ENCODE assay signal across 8 cellular contexts in the genomic region with DNA sequence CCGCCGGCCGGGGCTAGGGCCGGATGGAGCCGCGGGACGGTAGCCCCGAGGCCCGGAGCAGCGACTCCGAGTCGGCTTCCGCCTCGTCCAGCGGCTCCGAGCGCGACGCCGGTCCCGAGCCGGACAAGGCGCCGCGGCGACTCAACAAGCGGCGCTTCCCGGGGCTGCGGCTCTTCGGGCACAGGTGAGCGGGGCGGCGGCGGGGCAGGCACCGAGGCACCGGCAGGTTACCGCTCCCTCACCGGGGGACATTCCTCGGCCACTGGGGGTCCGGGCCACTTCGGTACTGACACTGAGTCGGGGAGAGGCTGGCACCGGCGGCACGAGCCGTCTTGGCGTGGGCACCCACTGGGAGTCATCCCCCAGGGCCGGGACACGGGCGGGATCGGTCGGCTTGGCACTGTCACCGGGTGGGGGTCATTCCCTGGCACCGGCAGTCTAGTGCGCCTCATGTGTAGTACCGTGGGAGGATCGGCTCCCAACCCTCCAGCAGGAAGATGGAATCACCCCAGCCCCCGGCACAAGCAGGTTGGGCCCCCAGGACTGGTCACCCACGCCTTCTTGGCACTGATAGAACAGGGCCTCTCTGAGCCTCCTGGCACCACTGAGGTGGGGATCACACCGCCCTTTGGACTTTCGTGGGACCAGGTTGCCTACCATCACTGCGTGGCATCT. TPM values are rescaled to one million over a fixed set of nuclear protein-coding genes. Genes with fewer than 3 reads are reported as not detected.
A peak's percentile ranks its signal among the peaks of the same experiment; 100 is the strongest.
DNase-seq lines count a peak whose midpoint lies in the region; ATAC-seq and TF ChIP-seq lines count a peak whose summit lies in the region.

No MANE protein-coding gene starts in this region.

- WGBS in esophagus squamous epithelium, 2 donors, result 13 to 24% methylated on average over 2 to 3 of the region's 63 CpGs
- WGBS in ovary, 3 donors, result 11 to 13% (median 12%) methylated on average over 34 to 63 of the region's 63 CpGs

- H3K27me3 ChIP-seq in ACC112 (ENCODE audit: insufficient read depth, low read length) (no peaks in the 10 kb centered on the region), esophagus squamous epithelium (no peaks in the 10 kb centered on the region), ovary (no peaks in the 10 kb centered on the region)

- no peak overlapping the region for H3K27ac ChIP-seq in ACC112 (ENCODE audit: low read depth, low read length)
- H3K27ac ChIP-seq in esophagus squamous epithelium, result peak overlapping the region; percentile 64 to 88 (median 82)
- no peak overlapping the region for H3K27ac ChIP-seq in ovary

- peaks cover 83% of the 10 kb centered on the region for H3K4me1 Mint-ChIP-seq in WTC11

- H3K4me3 ChIP-seq in ACC112 (ENCODE audit: low read depth, low read length), result peak overlapping the region; percentile 90
- peak overlapping the region; percentile 53 to 94 (median 84) for H3K4me3 ChIP-seq in esophagus squamous epithelium
- peak overlapping the region; percentile 70 for H3K4me3 ChIP-seq in ovary

- TF ChIP-seq EP300 in ovary (IDR thresholded peaks at IDR 0.05), result no peak

- intact Hi-C loops in esophagus squamous epithelium (cut with DNase I) (no loop called here), ovary (cut with DNase I) (no loop called here)

- no peak for DNase-seq in WTC11 (ENCODE audit: low spot score)
- no peak for DNase-seq in esophagus squamous epithelium (lab: John Stamatoyannopoulos, UW)
- DNase-seq in ovary, result peak; percentile 41 to 70 (median 64)
- DNase-seq in NCI-H345 (lab: John Stamatoyannopoulos, UW), result no peak
- DNase-seq in iPS-NIHi7 (ENCODE audit: extremely low spot score), result no peak

- TF ChIP-seq CTCF in WTC11 (IDR thresholded peaks at IDR 0.05) (no peak), esophagus squamous epithelium (IDR thresholded peaks at IDR 0.05) (no peak), ovary (IDR thresholded peaks at IDR 0.05) (no peak)

- H3K4me3 Mint-ChIP-seq in WTC11, result peak overlapping the region; percentile 77

- H3K9me3 ChIP-seq in esophagus squamous epithelium (no peaks in the 10 kb centered on the region), ovary (no peaks in the 10 kb centered on the region)

- no peak overlapping the region for H3K27ac Mint-ChIP-seq in WTC11

- POLR2A ChIA-PET in WTC11 (lab: Charles Lee), result interaction anchor here (1.0 kb wide), 1 partner anchor 52 kb away, joined by 3 read pairs; no protein-coding TSS in a partner anchor

- H3K9me3 Mint-ChIP-seq in WTC11, result no peaks in the 10 kb centered on the region

- TF ChIP-seq POLR2A in esophagus squamous epithelium (IDR thresholded peaks at IDR 0.05) (peak in 1 of 4 donors; percentile 14), ovary (IDR thresholded peaks at IDR 0.05) (no peak)

- H3K36me3 ChIP-seq in ACC112 (ENCODE audit: insufficient read depth, low read length), result no peaks in the 10 kb centered on the region
- H3K36me3 ChIP-seq in esophagus squamous epithelium, result no peaks in the 10 kb centered on the region
- H3K36me3 ChIP-seq in ovary, result no peaks in the 10 kb centered on the region

- no peaks in the 10 kb centered on the region for H3K36me3 Mint-ChIP-seq in WTC11

- H3K27me3 Mint-ChIP-seq in WTC11 (ENCODE audit: low read depth), result peaks cover 11% of the 10 kb centered on the region

- CTCF ChIA-PET in WTC11 (lab: Charles Lee), result interaction anchor here (0.6 to 8.8 kb wide), 15 partner anchors 8 to 246 kb away, joined by 3 to 231 read pairs (median 6); a partner anchor contains a TSS

- H2AFZ ChIP-seq in ACC112 (ENCODE audit: low read length, unreplicated experiment), result peak overlapping the region; percentile 56

- ATAC-seq in GM21723 (IDR thresholded peaks at IDR 0.05; ENCODE audit: unreplicated experiment) (peak; percentile 6), WTC11 (no peak), HG02798 (IDR thresholded peaks at IDR 0.05; ENCODE audit: poor library complexity, unreplicated experiment) (no peak)

- H3K4me1 ChIP-seq in ACC112 (ENCODE audit: control insufficient read depth, insufficient read depth, low read length, unreplicated experiment), result peaks cover 14% of the 10 kb centered on the region
- peaks cover 59 to 86% (median 72%) of the 10 kb centered on the region in 3 donors for H3K4me1 ChIP-seq in esophagus squamous epithelium
- H3K4me1 ChIP-seq in ovary (ENCODE audit: insufficient read depth), result peaks cover 27% of the 10 kb centered on the region

- H3K79me2 ChIP-seq in ACC112 (ENCODE audit: control insufficient read depth, insufficient read depth, low read length, unreplicated experiment), result peaks cover 42% of the 10 kb centered on the region

TF ChIP-seq in WTC11, 78 proteins besides CTCF, POLR2A, EP300 and RAD21 (continues in another document):
- 0 out of 2 replicates have a peak, but pooled peaks have one; percentile 9 for TF ChIP-seq ESRRA (CRISPR knock-in tag; IDR thresholded peaks at IDR 0.05; ENCODE audit: borderline replicate concordance)
- TF ChIP-seq JUN (CRISPR knock-in tag; IDR thresholded peaks at IDR 0.05), result 0 out of 2 replicates have a peak, but pooled peaks have one; percentile 34
- no peak for TF ChIP-seq ZNF396 (CRISPR knock-in tag; IDR thresholded peaks at IDR 0.05; ENCODE audit: borderline replicate concordance)
- peak; percentile 64; the same call in 1 of the 2 replicates for TF ChIP-seq RELA (CRISPR knock-in tag; IDR thresholded peaks at IDR 0.05; ENCODE audit: borderline replicate concordance)
- TF ChIP-seq, protein P1, sequence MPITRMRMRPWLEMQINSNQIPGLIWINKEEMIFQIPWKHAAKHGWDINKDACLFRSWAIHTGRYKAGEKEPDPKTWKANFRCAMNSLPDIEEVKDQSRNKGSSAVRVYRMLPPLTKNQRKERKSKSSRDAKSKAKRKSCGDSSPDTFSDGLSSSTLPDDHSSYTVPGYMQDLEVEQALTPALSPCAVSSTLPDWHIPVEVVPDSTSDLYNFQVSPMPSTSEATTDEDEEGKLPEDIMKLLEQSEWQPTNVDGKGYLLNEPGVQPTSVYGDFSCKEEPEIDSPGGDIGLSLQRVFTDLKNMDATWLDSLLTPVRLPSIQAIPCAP (CRISPR knock-in tag; IDR thresholded peaks at IDR 0.05), result 0 out of 2 replicates have a peak, but pooled peaks have one; percentile 22
- TF ChIP-seq, protein P2, sequence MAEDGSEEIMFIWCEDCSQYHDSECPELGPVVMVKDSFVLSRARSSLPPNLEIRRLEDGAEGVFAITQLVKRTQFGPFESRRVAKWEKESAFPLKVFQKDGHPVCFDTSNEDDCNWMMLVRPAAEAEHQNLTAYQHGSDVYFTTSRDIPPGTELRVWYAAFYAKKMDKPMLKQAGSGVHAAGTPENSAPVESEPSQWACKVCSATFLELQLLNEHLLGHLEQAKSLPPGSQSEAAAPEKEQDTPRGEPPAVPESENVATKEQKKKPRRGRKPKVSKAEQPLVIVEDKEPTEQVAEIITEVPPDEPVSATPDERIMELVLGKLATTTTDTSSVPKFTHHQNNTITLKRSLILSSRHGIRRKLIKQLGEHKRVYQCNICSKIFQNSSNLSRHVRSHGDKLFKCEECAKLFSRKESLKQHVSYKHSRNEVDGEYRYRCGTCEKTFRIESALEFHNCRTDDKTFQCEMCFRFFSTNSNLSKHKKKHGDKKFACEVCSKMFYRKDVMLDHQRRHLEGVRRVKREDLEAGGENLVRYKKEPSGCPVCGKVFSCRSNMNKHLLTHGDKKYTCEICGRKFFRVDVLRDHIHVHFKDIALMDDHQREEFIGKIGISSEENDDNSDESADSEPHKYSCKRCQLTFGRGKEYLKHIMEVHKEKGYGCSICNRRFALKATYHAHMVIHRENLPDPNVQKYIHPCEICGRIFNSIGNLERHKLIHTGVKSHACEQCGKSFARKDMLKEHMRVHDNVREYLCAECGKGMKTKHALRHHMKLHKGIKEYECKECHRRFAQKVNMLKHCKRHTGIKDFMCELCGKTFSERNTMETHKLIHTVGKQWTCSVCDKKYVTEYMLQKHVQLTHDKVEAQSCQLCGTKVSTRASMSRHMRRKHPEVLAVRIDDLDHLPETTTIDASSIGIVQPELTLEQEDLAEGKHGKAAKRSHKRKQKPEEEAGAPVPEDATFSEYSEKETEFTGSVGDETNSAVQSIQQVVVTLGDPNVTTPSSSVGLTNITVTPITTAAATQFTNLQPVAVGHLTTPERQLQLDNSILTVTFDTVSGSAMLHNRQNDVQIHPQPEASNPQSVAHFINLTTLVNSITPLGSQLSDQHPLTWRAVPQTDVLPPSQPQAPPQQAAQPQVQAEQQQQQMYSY (CRISPR knock-in tag; IDR thresholded peaks at IDR 0.05), result 0 out of 2 replicates have a peak, but pooled peaks have one; percentile 18
- TF ChIP-seq, protein P3, sequence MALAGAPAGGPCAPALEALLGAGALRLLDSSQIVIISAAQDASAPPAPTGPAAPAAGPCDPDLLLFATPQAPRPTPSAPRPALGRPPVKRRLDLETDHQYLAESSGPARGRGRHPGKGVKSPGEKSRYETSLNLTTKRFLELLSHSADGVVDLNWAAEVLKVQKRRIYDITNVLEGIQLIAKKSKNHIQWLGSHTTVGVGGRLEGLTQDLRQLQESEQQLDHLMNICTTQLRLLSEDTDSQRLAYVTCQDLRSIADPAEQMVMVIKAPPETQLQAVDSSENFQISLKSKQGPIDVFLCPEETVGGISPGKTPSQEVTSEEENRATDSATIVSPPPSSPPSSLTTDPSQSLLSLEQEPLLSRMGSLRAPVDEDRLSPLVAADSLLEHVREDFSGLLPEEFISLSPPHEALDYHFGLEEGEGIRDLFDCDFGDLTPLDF (CRISPR knock-in tag; IDR thresholded peaks at IDR 0.05), result no peak
- no peak for TF ChIP-seq EMX1 (CRISPR knock-in tag; IDR thresholded peaks at IDR 0.05)

RNA-seq across cellular contexts. Expression of a gene that starts 0.5 kb away (rescaled TPM):
- total RNA-seq in WTC11 (2021), result 107 to 139 TPM (median 115 TPM) in 3 replicates
- 10 to 100 TPM; 38.5 to 53.1 (median 45.7) TPM for total RNA-seq in esophagus squamous epithelium
- 10 to 100 TPM; 18.8 to 46.0 (median 29.4) TPM for total RNA-seq in ovary
- polyA plus RNA-seq in ovary, result 10 to 100 TPM in 1 of 2 donors, 1 to 10 TPM in 1; 8.9 to 26.1 TPM

RNA-seq across cellular contexts. Expression of a gene that starts 33.7 kb away (rescaled TPM):
- total RNA-seq in WTC11 (2021), result 560 to 611 TPM (median 602 TPM) in 3 replicates
- total RNA-seq in esophagus squamous epithelium, result 10 to 100 TPM in 3 of 4 donors, 1 to 10 TPM in 1; 5.4 to 62.6 (median 22.5) TPM
- total RNA-seq in ovary, result 100 to 1,000 TPM; 282 to 634 (median 411) TPM
- polyA plus RNA-seq in ovary, result 100 to 1,000 TPM; 211 to 509 TPM

RNA-seq across cellular contexts. Expression of a gene that starts 43.8 kb away (rescaled TPM):
- total RNA-seq in WTC11 (2021) (0.62 to 0.85 TPM (median 0.62 TPM) in 3 replicates), esophagus squamous epithelium (not detected), ovary (under 1 TPM in 5 of 7 donors, not detected in 2; 0.18 to 0.42 (median 0.23) TPM)
- polyA plus RNA-seq in ovary, result under 1 TPM in 1 of 2 donors, not detected in 1; 0.16 TPM

Comparison
In these comparisons a context has a peak if more than half of its experiments do, and no peak if none do; other contexts are left out.
1. H3K27ac ChIP-seq: peak in esophagus squamous epithelium (4 of 4); none in ACC112 (single experiment) and ovary (0 of 2).
2. DNase-seq: peak in ovary (5 of 5); none in WTC11 (single experiment), esophagus squamous epithelium (single experiment), NCI-H345 (single experiment) and iPS-NIHi7 (single experiment).
3. Peak in every context shown above with its lines, with median percentiles within 50 percentile points of each other: H3K4me3 ChIP-seq.